Comparison of ENCODE assay signal across 11 cellular contexts in genomic region chr12:117876492-117876816, GRCh38.
"Had no signal": no experiment of that assay in that cellular context is flagged by ENCODE, and none has a peak within 500 bp of the region (broad histone marks: within the 10 kb centered on the region; RNA-seq: fewer than 3 reads in every experiment).

No MANE protein-coding gene starts in this region.

- H3K36me3 ChIP-seq: cardiac muscle cell, colonic mucosa, upper lobe of left lung had no signal

- H3K9me3 Mint-ChIP-seq: activated naive CD8-positive, alpha-beta T cell treated with anti-CD3 and anti-CD28 coated beads for 36 hours; activated T-cell treated with anti-CD3 and anti-CD28 coated beads, Interleukin-2, amount 50 U/mL, for 4 hours; mesothelial cell of epicardium; stimulated activated naive CD8-positive, alpha-beta T cell treated with anti-CD3 and anti-CD28 coated beads, Interleukin-15, Interleukin-2, amounts not matched to agents 100 ng/mL and 50 ng/mL, for 24 hours; T-helper 2 cell treated with Interferon-gamma antibody and Interleukin-4, amounts not matched to agents 5 μg/mL and 100 μg/mL, for 36 hours had no signal

- H3K27ac Mint-ChIP-seq: activated naive CD8-positive, alpha-beta T cell treated with anti-CD3 and anti-CD28 coated beads for 36 hours; mesothelial cell of epicardium; stimulated activated naive CD8-positive, alpha-beta T cell treated with anti-CD3 and anti-CD28 coated beads, Interleukin-15, Interleukin-2, amounts not matched to agents 100 ng/mL and 50 ng/mL, for 24 hours; T-helper 2 cell treated with Interferon-gamma antibody and Interleukin-4, amounts not matched to agents 5 μg/mL and 100 μg/mL, for 36 hours had no signal

- H3K4me1 ChIP-seq: colonic mucosa had no signal

- H3K4me3 ChIP-seq: cardiac muscle cell, colonic mucosa, upper lobe of left lung had no signal

- H3K27me3 ChIP-seq: colonic mucosa, upper lobe of left lung had no signal

- H3K9me3 ChIP-seq: colonic mucosa had no signal

- H3K4me3 Mint-ChIP-seq: activated naive CD8-positive, alpha-beta T cell treated with anti-CD3 and anti-CD28 coated beads for 36 hours; activated T-cell treated with anti-CD3 and anti-CD28 coated beads, Interleukin-2, amount 50 U/mL, for 4 hours; mesothelial cell of epicardium; stimulated activated naive CD8-positive, alpha-beta T cell treated with anti-CD3 and anti-CD28 coated beads, Interleukin-15, Interleukin-2, amounts not matched to agents 100 ng/mL and 50 ng/mL, for 24 hours; T-helper 2 cell treated with Interferon-gamma antibody and Interleukin-4, amounts not matched to agents 5 μg/mL and 100 μg/mL, for 36 hours had no signal

- DNase-seq: activated gamma-delta T cell treated with Interleukin-2 at 50 U/mL for 16 hours; activated T-cell treated with anti-CD3 and anti-CD28 coated beads, Interleukin-2, amount 50 U/mL, for 4 hours; colonic mucosa; effector CD8-positive, alpha-beta T cell had no signal

- H3K36me3 Mint-ChIP-seq: activated naive CD8-positive, alpha-beta T cell treated with anti-CD3 and anti-CD28 coated beads for 36 hours; mesothelial cell of epicardium; naive B cell had no signal

- H3K27ac ChIP-seq: cardiac muscle cell, colonic mucosa, upper lobe of left lung had no signal
